Comparison of ENCODE assay signal across 18 cellular contexts in genomic region chr17:78063489-78063888, GRCh38.
A peak's percentile ranks its signal among the peaks of the same experiment; 100 is the strongest.
DNase-seq lines count a peak whose midpoint lies in the region; ATAC-seq and TF ChIP-seq lines count a peak whose summit lies in the region.
"Had no signal": no experiment of that assay in that cellular context is flagged by ENCODE, and none has a peak within 500 bp of the region (broad histone marks: within the 10 kb centered on the region; RNA-seq: fewer than 3 reads in every experiment).

No MANE protein-coding gene starts in this region.

- peak; percentile 53 for ATAC-seq in activated CD8-positive, alpha-beta T cell treated with anti-CD3 and anti-CD28 coated beads for 36 hours
- no peak for ATAC-seq in activated CD8-positive, alpha-beta T cell treated with anti-CD3 and anti-CD28 coated beads, Interleukin-2, amount 10 ng/mL, durations not matched to agents 7 days and 5 days
- ATAC-seq in activated naive CD4-positive, alpha-beta T cell treated with anti-CD3 and anti-CD28 coated beads, Interleukin-2, amount 50 U/mL, for 72 hours, result peak; percentile 52 to 92
- ATAC-seq in CD8-positive, alpha-beta T cell, result no peak
- no peak for ATAC-seq in naive thymus-derived CD8-positive, alpha-beta T cell

- H3K27ac Mint-ChIP-seq in activated CD8-positive, alpha-beta T cell treated with anti-CD3 and anti-CD28 coated beads for 36 hours, result peak overlapping the region; percentile 10
- no peak overlapping the region for H3K27ac Mint-ChIP-seq in activated CD8-positive, alpha-beta T cell treated with anti-CD3 and anti-CD28 coated beads, Interleukin-2, amount 10 ng/mL, durations not matched to agents 7 days and 5 days
- peak overlapping the region in 1 of 2 donors; percentile 13 for H3K27ac Mint-ChIP-seq in activated naive CD4-positive, alpha-beta T cell treated with anti-CD3 and anti-CD28 coated beads, Interleukin-2, amount 50 U/mL, for 72 hours
- peak overlapping the region; percentile 56 for H3K27ac Mint-ChIP-seq in CD8-positive, alpha-beta T cell
- H3K27ac Mint-ChIP-seq in naive thymus-derived CD8-positive, alpha-beta T cell, result peak overlapping the region in 8 of 10 donors; percentile 16 to 84 (median 44)
- H3K27ac Mint-ChIP-seq: HFFc6 had no signal

- H3K4me3 Mint-ChIP-seq in activated CD8-positive, alpha-beta T cell treated with anti-CD3 and anti-CD28 coated beads for 36 hours, result no peak overlapping the region
- H3K4me3 Mint-ChIP-seq in activated CD8-positive, alpha-beta T cell treated with anti-CD3 and anti-CD28 coated beads, Interleukin-2, amount 10 ng/mL, durations not matched to agents 7 days and 5 days, result no peak overlapping the region
- H3K4me3 Mint-ChIP-seq in CD8-positive, alpha-beta T cell, result no peak overlapping the region
- H3K4me3 Mint-ChIP-seq in naive thymus-derived CD8-positive, alpha-beta T cell, result no peak overlapping the region
- H3K4me3 Mint-ChIP-seq: CD4-positive, alpha-beta memory T cell; HFFc6 had no signal

- no peak overlapping the region for H3K4me3 ChIP-seq in CD8-positive, alpha-beta T cell (ENCODE audit: low read depth, low read length)
- H3K4me3 ChIP-seq: BLaER1 treated with 17β-estradiol and CSF1 and Interleukin-3, amounts not matched to agents 10 nM and 100 nM had no signal

- POLR2A ChIA-PET in activated CD8-positive, alpha-beta T cell treated with anti-CD3 and anti-CD28 coated beads for 36 hours (lab: Charles Lee), result interaction anchor here (0.5 to 1.2 kb wide), 2 partner anchors 11 to 28 kb away, joined by 3 read pairs; no protein-coding TSS in a partner anchor
- POLR2A ChIA-PET in activated CD8-positive, alpha-beta T cell treated with anti-CD3 and anti-CD28 coated beads, Interleukin-2, amount 10 ng/mL, durations not matched to agents 7 days and 5 days (lab: Charles Lee), result no interaction called here
- POLR2A ChIA-PET in CD8-positive, alpha-beta T cell (lab: Charles Lee), result no interaction called here
- POLR2A ChIA-PET in naive thymus-derived CD8-positive, alpha-beta T cell (lab: Charles Lee), result interaction anchor here (0.6 kb wide), 1 partner anchor 12 kb away, joined by 3 read pairs; no protein-coding TSS in a partner anchor

- H3K27ac ChIP-seq in CD8-positive, alpha-beta T cell (ENCODE audit: low read depth, low read length), result no peak overlapping the region
- H3K27ac ChIP-seq: BLaER1 treated with 17β-estradiol and CSF1 and Interleukin-3, amounts not matched to agents 10 nM and 100 nM had no signal

- H3K4me1 ChIP-seq in CD8-positive, alpha-beta T cell (ENCODE audit: insufficient read depth, low read length), result no peaks in the 10 kb centered on the region

- no peaks in the 10 kb centered on the region for H3K27me3 ChIP-seq in CD8-positive, alpha-beta T cell (ENCODE audit: insufficient read depth, low read length)
- H3K27me3 ChIP-seq: BLaER1 treated with 17β-estradiol and CSF1 and Interleukin-3, amounts not matched to agents 10 nM and 100 nM had no signal

- DNase-seq in activated CD8-positive, alpha-beta T cell treated with anti-CD3 and anti-CD28 coated beads for 36 hours, result no peak
- DNase-seq in activated CD8-positive, alpha-beta T cell treated with anti-CD3 and anti-CD28 coated beads, Interleukin-2, amount 10 ng/mL, durations not matched to agents 7 days and 5 days, result no peak
- no peak for DNase-seq in activated naive CD4-positive, alpha-beta T cell treated with anti-CD3 and anti-CD28 coated beads, Interleukin-2, amount 50 U/mL, for 72 hours (ENCODE audit: low spot score in 2 of 2)
- DNase-seq in activated naive CD4-positive, alpha-beta T cell (lab: John Stamatoyannopoulos, UW), result no peak
- DNase-seq in CD8-positive, alpha-beta T cell, result no peak
- no peak for DNase-seq in naive thymus-derived CD8-positive, alpha-beta T cell
- DNase-seq in GM13976 (ENCODE audit: low spot score) (no peak), UCSD-AML1 (lab: John Stamatoyannopoulos, UW; ENCODE audit: unreplicated experiment) (no peak)
- DNase-seq: 8988T; ACHN; CD4-positive, alpha-beta memory T cell; COR-L47; DMS153; DMS79 treated with DMSO at 0.1 percent for 48 hours; GDM1; HCEC 1CT; HFFc6 had no signal

- no peaks in the 10 kb centered on the region for H3K9me3 ChIP-seq in CD8-positive, alpha-beta T cell (ENCODE audit: low read length)
- H3K9me3 ChIP-seq: BLaER1 treated with 17β-estradiol and CSF1 and Interleukin-3, amounts not matched to agents 10 nM and 100 nM had no signal

- peaks cover 29% of the 10 kb centered on the region for H3K4me1 Mint-ChIP-seq in activated CD8-positive, alpha-beta T cell treated with anti-CD3 and anti-CD28 coated beads for 36 hours (ENCODE audit: low read depth)
- no peaks in the 10 kb centered on the region for H3K4me1 Mint-ChIP-seq in activated CD8-positive, alpha-beta T cell treated with anti-CD3 and anti-CD28 coated beads, Interleukin-2, amount 10 ng/mL, durations not matched to agents 7 days and 5 days (ENCODE audit: low read depth)
- H3K4me1 Mint-ChIP-seq in CD8-positive, alpha-beta T cell (ENCODE audit: low read depth), result peaks cover 26% of the 10 kb centered on the region
- peaks cover 9 to 27% (median 18%) of the 10 kb centered on the region in 4 donors for H3K4me1 Mint-ChIP-seq in naive thymus-derived CD8-positive, alpha-beta T cell

- no peak for TF ChIP-seq CTCF in activated CD8-positive, alpha-beta T cell treated with anti-CD3 and anti-CD28 coated beads for 36 hours (IDR thresholded peaks at IDR 0.05)
- TF ChIP-seq CTCF in CD8-positive, alpha-beta T cell (IDR thresholded peaks at IDR 0.05), result no peak
- no peak for TF ChIP-seq CTCF in GM13976 (IDR thresholded peaks at IDR 0.05; ENCODE audit: borderline replicate concordance, control extremely low read depth, extremely low read depth, insufficient read depth, missing control alignments)

- peaks cover 18% of the 10 kb centered on the region for H3K36me3 ChIP-seq in CD8-positive, alpha-beta T cell (ENCODE audit: insufficient read depth, low read length)

- H3K9me3 Mint-ChIP-seq in activated CD8-positive, alpha-beta T cell treated with anti-CD3 and anti-CD28 coated beads for 36 hours, result no peaks in the 10 kb centered on the region
- no peaks in the 10 kb centered on the region for H3K9me3 Mint-ChIP-seq in activated CD8-positive, alpha-beta T cell treated with anti-CD3 and anti-CD28 coated beads, Interleukin-2, amount 10 ng/mL, durations not matched to agents 7 days and 5 days (ENCODE audit: insufficient read depth)
- H3K9me3 Mint-ChIP-seq in activated naive CD4-positive, alpha-beta T cell treated with anti-CD3 and anti-CD28 coated beads, Interleukin-2, amount 50 U/mL, for 72 hours, result no peaks in the 10 kb centered on the region
- no peaks in the 10 kb centered on the region for H3K9me3 Mint-ChIP-seq in CD8-positive, alpha-beta T cell
- no peaks in the 10 kb centered on the region for H3K9me3 Mint-ChIP-seq in naive thymus-derived CD8-positive, alpha-beta T cell
- H3K9me3 Mint-ChIP-seq: CD4-positive, alpha-beta memory T cell; HFFc6 had no signal

- H3K27me3 Mint-ChIP-seq in activated CD8-positive, alpha-beta T cell treated with anti-CD3 and anti-CD28 coated beads for 36 hours, result no peaks in the 10 kb centered on the region
- no peaks in the 10 kb centered on the region for H3K27me3 Mint-ChIP-seq in activated CD8-positive, alpha-beta T cell treated with anti-CD3 and anti-CD28 coated beads, Interleukin-2, amount 10 ng/mL, durations not matched to agents 7 days and 5 days (ENCODE audit: low read depth)
- no peaks in the 10 kb centered on the region for H3K27me3 Mint-ChIP-seq in CD8-positive, alpha-beta T cell (ENCODE audit: low read depth)
- H3K27me3 Mint-ChIP-seq in naive thymus-derived CD8-positive, alpha-beta T cell, result no peaks in the 10 kb centered on the region
- H3K27me3 Mint-ChIP-seq: CD4-positive, alpha-beta memory T cell had no signal

- in situ Hi-C loops in GM13976 (cut with MboI; ENCODE audit: low sequenced_read_pairs, unreplicated experiment), result no loop called here

- CTCF ChIA-PET in activated CD8-positive, alpha-beta T cell treated with anti-CD3 and anti-CD28 coated beads for 36 hours (lab: Charles Lee), result interaction anchor here (0.8 to 1.9 kb wide), 3 partner anchors 8 to 298 kb away, joined by 3 to 6 read pairs (median 3); no protein-coding TSS in a partner anchor
- CTCF ChIA-PET in activated CD8-positive, alpha-beta T cell treated with anti-CD3 and anti-CD28 coated beads, Interleukin-2, amount 10 ng/mL, durations not matched to agents 7 days and 5 days (lab: Charles Lee), result interaction anchor here (1.7 kb wide), 1 partner anchor 21 kb away, joined by 5 read pairs; no protein-coding TSS in a partner anchor
- CTCF ChIA-PET in CD8-positive, alpha-beta T cell (lab: Charles Lee), result interaction anchor here (0.8 to 3.4 kb wide), 3 partner anchors 44 to 113 kb away, joined by 3 to 15 read pairs (median 4); no protein-coding TSS in a partner anchor

- H3K36me3 Mint-ChIP-seq in activated CD8-positive, alpha-beta T cell treated with anti-CD3 and anti-CD28 coated beads for 36 hours (ENCODE audit: low read depth), result peaks cover 7% of the 10 kb centered on the region
- peaks cover 13% of the 10 kb centered on the region for H3K36me3 Mint-ChIP-seq in activated CD8-positive, alpha-beta T cell treated with anti-CD3 and anti-CD28 coated beads, Interleukin-2, amount 10 ng/mL, durations not matched to agents 7 days and 5 days (ENCODE audit: low read depth)
- H3K36me3 Mint-ChIP-seq in activated naive CD4-positive, alpha-beta T cell treated with anti-CD3 and anti-CD28 coated beads, Interleukin-2, amount 50 U/mL, for 72 hours, result no peaks in the 10 kb centered on the region
- peaks cover 54% of the 10 kb centered on the region for H3K36me3 Mint-ChIP-seq in CD8-positive, alpha-beta T cell
- H3K36me3 Mint-ChIP-seq in naive thymus-derived CD8-positive, alpha-beta T cell, result peaks cover 0 to 66% (median 4%) of the 10 kb centered on the region in 3 donors

- intact Hi-C loops in activated CD8-positive, alpha-beta T cell treated with anti-CD3 and anti-CD28 coated beads for 36 hours (cut with micrococcal nuclease), result no loop called here
- intact Hi-C loops in CD8-positive, alpha-beta T cell (cut with DNase I, micrococcal nuclease), result no loop called here

Comparison
In these comparisons a context has a peak if more than half of its experiments do, and no peak if none do; other contexts are left out.
1. ATAC-seq: peak in activated CD8-positive, alpha-beta T cell treated with anti-CD3 and anti-CD28 coated beads for 36 hours (single experiment) and activated naive CD4-positive, alpha-beta T cell treated with anti-CD3 and anti-CD28 coated beads, Interleukin-2, amount 50 U/mL, for 72 hours (2 of 2); none in activated CD8-positive, alpha-beta T cell treated with anti-CD3 and anti-CD28 coated beads, Interleukin-2, amount 10 ng/mL, durations not matched to agents 7 days and 5 days (single experiment), CD8-positive, alpha-beta T cell (single experiment) and naive thymus-derived CD8-positive, alpha-beta T cell (0 of 2).
2. POLR2A ChIA-PET loops: an anchor here in activated CD8-positive, alpha-beta T cell treated with anti-CD3 and anti-CD28 coated beads for 36 hours (0.5 to 1.2 kb wide) and naive thymus-derived CD8-positive, alpha-beta T cell (0.6 kb wide); none called in activated CD8-positive, alpha-beta T cell treated with anti-CD3 and anti-CD28 coated beads, Interleukin-2, amount 10 ng/mL, durations not matched to agents 7 days and 5 days and CD8-positive, alpha-beta T cell.